1 cellular context compared by ENCODE assay signal in genomic region chr6:137106183-137106582, GRCh38.
TF ChIP-seq lines count a peak whose summit lies in the region.

No MANE protein-coding gene starts in this region.

TF ChIP-seq in GM12878, 131 proteins besides CTCF, POLR2A, EP300 and RAD21 (continued from another document and continues in another):
- TF ChIP-seq PBX3 (IDR thresholded peaks at IDR 0.05; ENCODE audit: insufficient replicate concordance, low read depth, low read length), result no peak
- TF ChIP-seq NR2F1 (conservative IDR thresholded peaks at IDR 0.05), result no peak
- TF ChIP-seq POLR2AphosphoS5 (IDR thresholded peaks at IDR 0.05; ENCODE audit: low read length), result no peak
- peak; percentile 72 for TF ChIP-seq SMAD1 (IDR thresholded peaks at IDR 0.05; ENCODE audit: low read depth, partially characterized antibody)
- TF ChIP-seq HSF1 (IDR thresholded peaks at IDR 0.05; ENCODE audit: low read depth, low read length), result no peak
- no peak for TF ChIP-seq SRF (IDR thresholded peaks at IDR 0.05; ENCODE audit: low read depth in 2 of 2, low read length in 2 of 2)
- TF ChIP-seq GATAD2B (conservative IDR thresholded peaks at IDR 0.05; ENCODE audit: low read depth), result no peak
- TF ChIP-seq, protein P1, sequence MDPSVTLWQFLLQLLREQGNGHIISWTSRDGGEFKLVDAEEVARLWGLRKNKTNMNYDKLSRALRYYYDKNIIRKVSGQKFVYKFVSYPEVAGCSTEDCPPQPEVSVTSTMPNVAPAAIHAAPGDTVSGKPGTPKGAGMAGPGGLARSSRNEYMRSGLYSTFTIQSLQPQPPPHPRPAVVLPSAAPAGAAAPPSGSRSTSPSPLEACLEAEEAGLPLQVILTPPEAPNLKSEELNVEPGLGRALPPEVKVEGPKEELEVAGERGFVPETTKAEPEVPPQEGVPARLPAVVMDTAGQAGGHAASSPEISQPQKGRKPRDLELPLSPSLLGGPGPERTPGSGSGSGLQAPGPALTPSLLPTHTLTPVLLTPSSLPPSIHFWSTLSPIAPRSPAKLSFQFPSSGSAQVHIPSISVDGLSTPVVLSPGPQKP (IDR thresholded peaks at IDR 0.05; ENCODE audit: low read depth, low read length), result no peak
- TF ChIP-seq SMAD5 (IDR thresholded peaks at IDR 0.05; ENCODE audit: low read depth), result no peak
- TF ChIP-seq ZSCAN29 (IDR thresholded peaks at IDR 0.05), result no peak
- no peak for TF ChIP-seq SUPT20H (IDR thresholded peaks at IDR 0.05; ENCODE audit: borderline replicate concordance, control insufficient read depth, low read depth, low read length)
- TF ChIP-seq ESRRA (IDR thresholded peaks at IDR 0.05; ENCODE audit: low read length), result no peak
- TF ChIP-seq RELB (IDR thresholded peaks at IDR 0.05; ENCODE audit: low read depth), result peak; percentile 65; the same call in 1 of the 2 replicates
- no peak for TF ChIP-seq ZZZ3 (IDR thresholded peaks at IDR 0.05; ENCODE audit: control insufficient read depth, insufficient read length, low read depth)
- peak; percentile 79 for TF ChIP-seq TBL1XR1 (IDR thresholded peaks at IDR 0.05; ENCODE audit: low read depth, low read length)
- TF ChIP-seq STAT3 (IDR thresholded peaks at IDR 0.05; ENCODE audit: low read depth, low read length), result 0 out of 2 replicates have a peak, but pooled peaks have one; percentile 14
- TF ChIP-seq KAT2A (conservative IDR thresholded peaks at IDR 0.05; ENCODE audit: control insufficient read depth, low read depth, low read length), result no peak
- no peak for TF ChIP-seq MYC (IDR thresholded peaks at IDR 0.05; ENCODE audit: insufficient read depth, insufficient read length, insufficient replicate concordance, low read length, severe bottlenecking)
- peak; percentile 82 for TF ChIP-seq RUNX3 (IDR thresholded peaks at IDR 0.05; ENCODE audit: low read length)
- TF ChIP-seq ZNF217 (IDR thresholded peaks at IDR 0.05), result no peak; the same call in 1 of the 2 replicates
- 0 out of 2 replicates have a peak, but pooled peaks have one; percentile 22 for TF ChIP-seq TAF1 (IDR thresholded peaks at IDR 0.05; ENCODE audit: borderline replicate concordance, low read depth, low read length)
- TF ChIP-seq JUNB (IDR thresholded peaks at IDR 0.05), result peak; percentile 65
- no peak for TF ChIP-seq REST (IDR thresholded peaks at IDR 0.05; ENCODE audit: low read depth, low read length)
- peak; percentile 38; the same call in 1 of the 2 replicates for TF ChIP-seq ZNF24 (IDR thresholded peaks at IDR 0.05)
- TF ChIP-seq FOS (IDR thresholded peaks at IDR 0.05; ENCODE audit: borderline replicate concordance, extremely low read depth, insufficient read length), result no peak
- TF ChIP-seq SMC3 (IDR thresholded peaks at IDR 0.05; ENCODE audit: borderline replicate concordance, low read length), result no peak; the same call in 1 of the 2 replicates
- no peak for TF ChIP-seq BRCA1 (IDR thresholded peaks at IDR 0.05; ENCODE audit: low read depth, low read length)
- TF ChIP-seq, protein P2, sequence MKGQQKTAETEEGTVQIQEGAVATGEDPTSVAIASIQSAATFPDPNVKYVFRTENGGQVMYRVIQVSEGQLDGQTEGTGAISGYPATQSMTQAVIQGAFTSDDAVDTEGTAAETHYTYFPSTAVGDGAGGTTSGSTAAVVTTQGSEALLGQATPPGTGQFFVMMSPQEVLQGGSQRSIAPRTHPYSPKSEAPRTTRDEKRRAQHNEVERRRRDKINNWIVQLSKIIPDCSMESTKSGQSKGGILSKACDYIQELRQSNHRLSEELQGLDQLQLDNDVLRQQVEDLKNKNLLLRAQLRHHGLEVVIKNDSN (IDR thresholded peaks at IDR 0.05; ENCODE audit: borderline replicate concordance, extremely low read length, insufficient read depth, low read depth, low read length), result no peak
- TF ChIP-seq HDAC6 (IDR thresholded peaks at IDR 0.05; ENCODE audit: unreplicated experiment), result no peak
- peak; percentile 86 for TF ChIP-seq MEF2A (IDR thresholded peaks at IDR 0.05; ENCODE audit: insufficient read depth, low read depth, low read length)
- no peak for TF ChIP-seq WRNIP1 (IDR thresholded peaks at IDR 0.05; ENCODE audit: borderline replicate concordance, low read depth, low read length)
- TF ChIP-seq, protein P3, sequence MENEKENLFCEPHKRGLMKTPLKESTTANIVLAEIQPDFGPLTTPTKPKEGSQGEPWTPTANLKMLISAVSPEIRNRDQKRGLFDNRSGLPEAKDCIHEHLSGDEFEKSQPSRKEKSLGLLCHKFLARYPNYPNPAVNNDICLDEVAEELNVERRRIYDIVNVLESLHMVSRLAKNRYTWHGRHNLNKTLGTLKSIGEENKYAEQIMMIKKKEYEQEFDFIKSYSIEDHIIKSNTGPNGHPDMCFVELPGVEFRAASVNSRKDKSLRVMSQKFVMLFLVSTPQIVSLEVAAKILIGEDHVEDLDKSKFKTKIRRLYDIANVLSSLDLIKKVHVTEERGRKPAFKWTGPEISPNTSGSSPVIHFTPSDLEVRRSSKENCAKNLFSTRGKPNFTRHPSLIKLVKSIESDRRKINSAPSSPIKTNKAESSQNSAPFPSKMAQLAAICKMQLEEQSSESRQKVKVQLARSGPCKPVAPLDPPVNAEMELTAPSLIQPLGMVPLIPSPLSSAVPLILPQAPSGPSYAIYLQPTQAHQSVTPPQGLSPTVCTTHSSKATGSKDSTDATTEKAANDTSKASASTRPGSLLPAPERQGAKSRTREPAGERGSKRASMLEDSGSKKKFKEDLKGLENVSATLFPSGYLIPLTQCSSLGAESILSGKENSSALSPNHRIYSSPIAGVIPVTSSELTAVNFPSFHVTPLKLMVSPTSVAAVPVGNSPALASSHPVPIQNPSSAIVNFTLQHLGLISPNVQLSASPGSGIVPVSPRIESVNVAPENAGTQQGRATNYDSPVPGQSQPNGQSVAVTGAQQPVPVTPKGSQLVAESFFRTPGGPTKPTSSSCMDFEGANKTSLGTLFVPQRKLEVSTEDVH (IDR thresholded peaks at IDR 0.05; ENCODE audit: low read depth, partially characterized antibody), result no peak
- 0 out of 2 replicates have a peak, but pooled peaks have one; percentile 23 for TF ChIP-seq HDGF (IDR thresholded peaks at IDR 0.05)
- TF ChIP-seq PML (IDR thresholded peaks at IDR 0.05; ENCODE audit: low read length), result peak; percentile 50
- no peak for TF ChIP-seq CBX3 (IDR thresholded peaks at IDR 0.05; ENCODE audit: borderline replicate concordance, low read depth)
- TF ChIP-seq, protein P4, sequence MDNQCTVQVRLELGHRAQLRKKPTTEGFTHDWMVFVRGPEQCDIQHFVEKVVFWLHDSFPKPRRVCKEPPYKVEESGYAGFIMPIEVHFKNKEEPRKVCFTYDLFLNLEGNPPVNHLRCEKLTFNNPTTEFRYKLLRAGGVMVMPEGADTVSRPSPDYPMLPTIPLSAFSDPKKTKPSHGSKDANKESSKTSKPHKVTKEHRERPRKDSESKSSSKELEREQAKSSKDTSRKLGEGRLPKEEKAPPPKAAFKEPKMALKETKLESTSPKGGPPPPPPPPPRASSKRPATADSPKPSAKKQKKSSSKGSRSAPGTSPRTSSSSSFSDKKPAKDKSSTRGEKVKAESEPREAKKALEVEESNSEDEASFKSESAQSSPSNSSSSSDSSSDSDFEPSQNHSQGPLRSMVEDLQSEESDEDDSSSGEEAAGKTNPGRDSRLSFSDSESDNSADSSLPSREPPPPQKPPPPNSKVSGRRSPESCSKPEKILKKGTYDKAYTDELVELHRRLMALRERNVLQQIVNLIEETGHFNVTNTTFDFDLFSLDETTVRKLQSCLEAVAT (IDR thresholded peaks at IDR 0.05), result no peak; the same call in none of the 2 replicates
- TF ChIP-seq MAX (IDR thresholded peaks at IDR 0.05; ENCODE audit: low read depth, low read length), result no peak
- TF ChIP-seq SREBF2 (IDR thresholded peaks at IDR 0.05; ENCODE audit: low read length), result no peak
- TF ChIP-seq STAT1 (conservative IDR thresholded peaks at IDR 0.05), result no peak
- 0 out of 2 replicates have a peak, but pooled peaks have one; percentile 24 for TF ChIP-seq GABPA (IDR thresholded peaks at IDR 0.05; ENCODE audit: low read depth)
- no peak for TF ChIP-seq ZNF274 (IDR thresholded peaks at IDR 0.05; ENCODE audit: insufficient read depth, insufficient read length)
- TF ChIP-seq JUND (IDR thresholded peaks at IDR 0.05; ENCODE audit: low read depth, low read length), result no peak
- TF ChIP-seq, protein P5, sequence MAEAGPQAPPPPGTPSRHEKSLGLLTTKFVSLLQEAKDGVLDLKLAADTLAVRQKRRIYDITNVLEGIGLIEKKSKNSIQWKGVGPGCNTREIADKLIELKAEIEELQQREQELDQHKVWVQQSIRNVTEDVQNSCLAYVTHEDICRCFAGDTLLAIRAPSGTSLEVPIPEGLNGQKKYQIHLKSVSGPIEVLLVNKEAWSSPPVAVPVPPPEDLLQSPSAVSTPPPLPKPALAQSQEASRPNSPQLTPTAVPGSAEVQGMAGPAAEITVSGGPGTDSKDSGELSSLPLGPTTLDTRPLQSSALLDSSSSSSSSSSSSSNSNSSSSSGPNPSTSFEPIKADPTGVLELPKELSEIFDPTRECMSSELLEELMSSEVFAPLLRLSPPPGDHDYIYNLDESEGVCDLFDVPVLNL (IDR thresholded peaks at IDR 0.05; ENCODE audit: low read depth, low read length), result no peak
- TF ChIP-seq BHLHE40 (IDR thresholded peaks at IDR 0.05; ENCODE audit: borderline replicate concordance in 1 of 2, low read depth in 2 of 2, low read length in 1 of 2), result peak; percentile 23 to 34; a peak in 1 of 4 replicates
- peak; percentile 57; the same call in 1 of the 2 replicates for TF ChIP-seq CREM (IDR thresholded peaks at IDR 0.05; ENCODE audit: low read depth)
- TF ChIP-seq NR2C1 (IDR thresholded peaks at IDR 0.05), result no peak
- TF ChIP-seq TCF12 (IDR thresholded peaks at IDR 0.05; ENCODE audit: low read depth, low read length), result peak; percentile 37; the same call in 1 of the 2 replicates
- TF ChIP-seq TCF3 (IDR thresholded peaks at IDR 0.05; ENCODE audit: borderline replicate concordance, insufficient read depth, low read depth, low read length), result no peak
- peak; percentile 93 for TF ChIP-seq SPI1 (IDR thresholded peaks at IDR 0.05; ENCODE audit: borderline replicate concordance, insufficient read depth, low read depth, low read length)
- no peak for TF ChIP-seq SUZ12 (IDR thresholded peaks at IDR 0.05; ENCODE audit: unreplicated experiment)
- TF ChIP-seq, protein P6, sequence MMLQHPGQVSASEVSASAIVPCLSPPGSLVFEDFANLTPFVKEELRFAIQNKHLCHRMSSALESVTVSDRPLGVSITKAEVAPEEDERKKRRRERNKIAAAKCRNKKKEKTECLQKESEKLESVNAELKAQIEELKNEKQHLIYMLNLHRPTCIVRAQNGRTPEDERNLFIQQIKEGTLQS (IDR thresholded peaks at IDR 0.05; ENCODE audit: borderline replicate concordance, extremely low read depth, low read depth, low read length), result no peak
- 0 out of 2 replicates have a peak, but pooled peaks have one; percentile 59 for TF ChIP-seq CHD2 (IDR thresholded peaks at IDR 0.05; ENCODE audit: borderline replicate concordance, low read depth, low read length)
